In the genomic region with DNA sequence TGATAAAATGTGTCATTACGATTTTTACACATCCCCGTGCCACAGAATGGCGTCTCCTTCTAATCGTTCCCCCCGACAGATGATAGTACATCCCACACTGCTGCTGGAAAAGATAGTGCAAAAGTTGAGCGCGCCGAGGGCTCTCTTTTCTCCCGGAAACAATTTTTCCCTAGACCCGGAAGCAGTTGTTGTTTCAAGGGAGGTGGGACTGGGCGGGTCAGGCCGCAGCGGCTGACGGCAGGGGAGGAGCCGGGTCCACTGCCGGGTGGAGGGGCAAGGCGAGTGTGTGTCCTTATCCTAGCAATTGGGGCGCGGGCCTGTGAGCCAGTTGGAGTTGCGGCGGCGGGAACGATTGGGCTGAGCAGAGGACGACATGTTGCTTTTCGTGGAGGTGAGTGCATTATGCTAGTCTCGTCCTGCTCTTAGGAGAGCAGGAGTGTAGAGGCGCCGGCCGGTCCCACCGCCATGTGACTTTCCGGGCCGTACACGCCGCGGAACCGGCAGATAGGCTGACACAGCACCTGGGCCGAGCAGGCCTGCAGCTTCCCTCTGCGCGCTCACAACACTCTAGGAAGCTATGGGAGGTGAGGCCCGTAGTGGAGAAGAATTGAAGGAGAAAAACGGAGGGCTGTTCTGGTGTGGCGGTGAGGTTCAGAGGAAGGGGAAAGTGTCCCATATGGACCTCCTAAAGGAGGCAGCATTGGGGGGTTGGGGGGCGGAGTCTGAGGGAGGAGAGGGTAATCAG, we compare ENCODE assay signal across 8 cellular contexts.
A peak's percentile ranks its signal among the peaks of the same experiment; 100 is the strongest.
DNase-seq lines count a peak whose midpoint lies in the region; ATAC-seq and FAIRE-seq lines count a peak whose summit lies in the region.

A gene (plus strand): TSS at position 248 of the 745 bp plus-strand sequence. CDS start 126 bp downstream, at position 374.

- peak; percentile 96 for DNase-seq in Ammon's horn (ENCODE audit: low spot score)
- peak; percentile 77 for DNase-seq in GM19239 (ENCODE audit: insufficient read length, low spot score)
- peak; percentile 97 to 98 for DNase-seq in NCI-H526 (lab: John Stamatoyannopoulos, UW)
- DNase-seq in activated CD4-positive, alpha-beta T cell treated with anti-CD3 and anti-CD28 coated beads for 48 hours: peak; percentile 95
- DNase-seq in kidney tubule cell (ENCODE audit: low spot score): peak; percentile 97
- DNase-seq in stimulated activated CD4-positive, alpha-beta T cell treated with anti-CD3 and anti-CD28 coated beads, Interleukin-1b, Interleukin-23, amount 100 ng/mL, for 24 hours (ENCODE audit: low read depth in 4 of 4, low spot score in 1 of 4): peak; percentile 61 to 88 (median 83)

- ATAC-seq in HG03457 (IDR thresholded peaks at IDR 0.05; ENCODE audit: unreplicated experiment): peak; percentile 83

- FAIRE-seq in GM19239 (lab: Jason Lieb, UNC) (peak; percentile 98), colon (lab: Jason Lieb, UNC) (peak; percentile 28)

Comparison
In these comparisons a context has a peak if more than half of its experiments do, and no peak if none do; other contexts are left out.
1. Peak in every context shown above with its lines: DNase-seq and ATAC-seq.